Comparison of ENCODE assay signal across 13 cellular contexts in genomic region chr18:10528439-10528838, GRCh38. TPM values are rescaled to one million over a fixed set of nuclear protein-coding genes. Genes with fewer than 3 reads are reported as not detected.
DNase-seq lines count a peak whose midpoint lies in the region; ATAC-seq and TF ChIP-seq lines count a peak whose summit lies in the region.
"Had no signal": no experiment of that assay in that cellular context is flagged by ENCODE, and none has a peak within 500 bp of the region (broad histone marks: within the 10 kb centered on the region; RNA-seq: fewer than 3 reads in every experiment).

No MANE protein-coding gene starts in this region.

- peaks cover 7% of the 10 kb centered on the region for H3F3A ChIP-seq in smooth muscle cell (ENCODE audit: low read depth)

- H3K9ac ChIP-seq in smooth muscle cell (ENCODE audit: low read depth): no peak overlapping the region

- POLR2A ChIA-PET in T-cell (lab: Charles Lee): no interaction called here

- no peaks in the 10 kb centered on the region for H3K4me1 ChIP-seq in smooth muscle cell (ENCODE audit: low read depth)

- H3K36me3 ChIP-seq in smooth muscle cell (ENCODE audit: low read depth): no peaks in the 10 kb centered on the region
- H3K36me3 ChIP-seq: pancreas had no signal

- CTCF ChIA-PET in T-cell (lab: Charles Lee): no interaction called here

- TF ChIP-seq CTCF in smooth muscle cell (IDR thresholded peaks at IDR 0.05; ENCODE audit: borderline replicate concordance, insufficient read depth, poor library complexity, severe bottlenecking): no peak

- peak overlapping the region; percentile 31 for H3K4me2 ChIP-seq in smooth muscle cell

- DNase-seq in activated naive CD4-positive, alpha-beta T cell (lab: John Stamatoyannopoulos, UW): no peak
- DNase-seq in T-cell (no peak), erythroblast (lab: John Stamatoyannopoulos, UW) (peak; percentile 32 to 36), smooth muscle cell (lab: John Stamatoyannopoulos, UW; ENCODE audit: unreplicated experiment) (no peak), NCI-H69 (lab: John Stamatoyannopoulos, UW) (no peak), superior temporal gyrus (ENCODE audit: extremely low spot score) (no peak)
- DNase-seq: DMS153, foreskin fibroblast, NCI-H2227 treated with DMSO at 0.1 percent for 48 hours, pancreas, spleen had no signal

- H3K9me3 ChIP-seq in smooth muscle cell (replicated peaks; ENCODE audit: low read depth): no peaks in the 10 kb centered on the region
- H3K9me3 ChIP-seq: pancreas, spleen had no signal

- H4K20me1 ChIP-seq in smooth muscle cell (ENCODE audit: low read depth): peaks cover 71% of the 10 kb centered on the region

- H3K4me1 Mint-ChIP-seq in activated naive CD4-positive, alpha-beta T cell treated with anti-CD3 and anti-CD28 coated beads, Interleukin-2, amount 50 U/mL, for 24 hours: peaks cover 62% of the 10 kb centered on the region
- H3K4me1 Mint-ChIP-seq in T-cell: peaks cover 57 to 65% (median 61%) of the 10 kb centered on the region in 3 donors

- H3K79me2 ChIP-seq in smooth muscle cell (ENCODE audit: low read depth): peaks cover 75% of the 10 kb centered on the region

- H3K4me3 Mint-ChIP-seq in activated naive CD4-positive, alpha-beta T cell treated with anti-CD3 and anti-CD28 coated beads, Interleukin-2, amount 50 U/mL, for 24 hours: peak overlapping the region; percentile 24
- H3K4me3 Mint-ChIP-seq in T-cell: peak overlapping the region; percentile 17 to 97 (median 34)

- TF ChIP-seq POLR2A in erythroblast (IDR thresholded peaks at IDR 0.05; ENCODE audit: low read length): no peak

- ATAC-seq in T-cell (replicated peaks in 1 of 4) (no peak), HG03025 (IDR thresholded peaks at IDR 0.05; ENCODE audit: low FRiP score, unreplicated experiment) (no peak)
- ATAC-seq: pancreas had no signal

- no peaks in the 10 kb centered on the region for H3K27me3 ChIP-seq in smooth muscle cell (ENCODE audit: low read depth)
- H3K27me3 ChIP-seq: pancreas, spleen had no signal

- no peak overlapping the region for H3K4me3 ChIP-seq in smooth muscle cell
- H3K4me3 ChIP-seq: pancreas, spleen had no signal

- WGBS in smooth muscle cell (ENCODE audit: low lambda C conversion rate): 82% methylated on average over 3 of the region's 3 CpGs

- no peak overlapping the region for H3K27ac ChIP-seq in smooth muscle cell (ENCODE audit: low read depth)
- H3K27ac ChIP-seq: pancreas, spleen had no signal

- no peaks in the 10 kb centered on the region for H3K27me3 Mint-ChIP-seq in activated naive CD4-positive, alpha-beta T cell treated with anti-CD3 and anti-CD28 coated beads, Interleukin-2, amount 50 U/mL, for 24 hours
- no peaks in the 10 kb centered on the region for H3K27me3 Mint-ChIP-seq in T-cell

- H3K36me3 Mint-ChIP-seq in activated naive CD4-positive, alpha-beta T cell treated with anti-CD3 and anti-CD28 coated beads, Interleukin-2, amount 50 U/mL, for 24 hours: peaks cover 6% of the 10 kb centered on the region
- H3K36me3 Mint-ChIP-seq in T-cell: peaks cover 6% of the 10 kb centered on the region

- peak overlapping the region; percentile 60 for H3K27ac Mint-ChIP-seq in activated naive CD4-positive, alpha-beta T cell treated with anti-CD3 and anti-CD28 coated beads, Interleukin-2, amount 50 U/mL, for 24 hours
- H3K27ac Mint-ChIP-seq in T-cell: peak overlapping the region; percentile 34 to 41

- H2AFZ ChIP-seq in smooth muscle cell (ENCODE audit: low read depth): no peak overlapping the region

- H3K9me3 Mint-ChIP-seq in activated naive CD4-positive, alpha-beta T cell treated with anti-CD3 and anti-CD28 coated beads, Interleukin-2, amount 50 U/mL, for 24 hours: no peaks in the 10 kb centered on the region
- H3K9me3 Mint-ChIP-seq in T-cell: no peaks in the 10 kb centered on the region

RNA-seq across cellular contexts. Expression of gene NAPG, which starts 2.6 kb away (rescaled TPM):
- total RNA-seq in T-cell: 10 to 100 TPM; 22.6 to 33.4 (median 28.0) TPM
- 57.4 and 62.9 TPM in 2 replicates for total RNA-seq in smooth muscle cell
- 30.2 and 33.7 TPM in 2 replicates for polyA plus RNA-seq in smooth muscle cell

Comparison
In these comparisons a context has a peak if more than half of its experiments do, and no peak if none do; other contexts are left out.
1. DNase-seq: peak in erythroblast (2 of 2); none in activated naive CD4-positive, alpha-beta T cell (0 of 4), T-cell (0 of 34), smooth muscle cell (single experiment), NCI-H69 (single experiment) and superior temporal gyrus (single experiment).